9 cellular contexts compared by ENCODE assay signal in the genomic region with DNA sequence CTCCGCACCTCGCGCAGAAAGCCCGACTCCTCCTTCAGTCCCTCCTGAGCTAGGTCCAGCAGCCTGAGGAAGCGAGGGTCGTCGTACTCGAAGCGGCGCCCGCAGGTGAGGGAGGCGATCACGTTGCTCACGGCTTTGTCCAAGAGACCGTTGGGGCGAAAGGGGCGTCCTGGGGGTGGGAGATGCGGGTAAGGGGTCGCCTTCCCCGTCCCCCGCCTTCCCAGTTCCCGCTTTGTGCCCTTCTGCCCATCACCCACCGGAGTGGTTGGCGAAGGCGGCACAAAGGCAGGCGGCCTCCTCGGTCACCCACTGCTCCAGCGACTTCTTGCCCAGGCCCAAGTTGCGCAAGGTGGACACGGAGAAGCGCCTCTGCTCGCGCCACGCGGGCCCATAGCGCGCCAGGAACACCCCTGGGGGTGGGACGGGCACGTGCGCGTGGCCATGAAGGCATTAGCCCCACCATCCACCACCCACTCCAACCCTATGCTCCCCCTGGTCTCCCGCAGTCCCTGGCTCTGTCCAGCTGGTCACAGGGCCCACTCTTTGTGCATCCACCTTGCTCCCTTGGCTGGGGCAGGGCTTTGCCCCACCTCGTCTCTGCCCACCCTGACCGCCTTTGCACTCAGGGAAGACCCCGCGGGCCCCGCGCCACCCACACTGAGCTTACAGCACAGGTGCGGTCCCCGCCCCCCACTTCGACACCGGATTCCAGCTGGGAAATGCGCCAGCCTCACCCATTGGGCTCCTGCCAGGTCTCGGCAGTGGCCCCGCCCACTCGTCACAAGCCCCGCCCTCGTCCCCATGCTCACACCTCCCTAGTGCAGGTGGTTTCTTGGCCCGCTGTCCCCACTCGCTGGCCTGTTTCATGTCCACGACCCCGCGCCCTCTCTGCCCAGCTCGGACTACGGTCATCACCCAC. TPM values are rescaled to one million over a fixed set of nuclear protein-coding genes. Genes with fewer than 3 reads are reported as not detected.
DNase-seq lines count a peak whose midpoint lies in the region; TF ChIP-seq lines count a peak whose summit lies in the region.
"Not testable (repeated sequence)": the region's sequence is repeated elsewhere in the genome, so short reads cannot be mapped to it uniquely, and the experiment has no call there.
"Had no signal": no experiment of that assay in that cellular context is flagged by ENCODE, and none has a peak within 500 bp of the region (broad histone marks: within the 10 kb centered on the region; RNA-seq: fewer than 3 reads in every experiment).

No MANE protein-coding gene starts in this region.

- H2BK5ac ChIP-seq in trophoblast cell (ENCODE audit: low read depth, low read length, poor library complexity) = not testable (repeated sequence)

- H3K23ac ChIP-seq in trophoblast cell (ENCODE audit: low read length) = not testable (repeated sequence)

- not testable (repeated sequence) for H2BK12ac ChIP-seq in trophoblast cell (ENCODE audit: low read length)

- H3K9ac ChIP-seq in trophoblast cell (ENCODE audit: low read length) = not testable (repeated sequence)

- not testable (repeated sequence) for TF ChIP-seq CTCF in RWPE1 (conservative IDR thresholded peaks at IDR 0.05; ENCODE audit: low read depth)

- not testable (repeated sequence) for H4K91ac ChIP-seq in trophoblast cell (ENCODE audit: low read depth, low read length)

- not testable (repeated sequence) for H3K79me2 ChIP-seq in trophoblast cell (ENCODE audit: control insufficient read depth, insufficient read depth, low read length, poor library complexity)

- not testable (repeated sequence) for H3K4me3 ChIP-seq in trophoblast cell (ENCODE audit: low read depth, low read length)

- H3K4ac ChIP-seq in trophoblast cell (ENCODE audit: low read depth, low read length) = not testable (repeated sequence)

- not testable (repeated sequence) for H3K9me3 ChIP-seq in trophoblast cell (ENCODE audit: insufficient read depth, low read depth, low read length)

- not testable (repeated sequence) for H3K18ac ChIP-seq in trophoblast cell (ENCODE audit: low read length)

- H4K12ac ChIP-seq in trophoblast cell (ENCODE audit: low read depth, low read length) = peak overlapping the region; percentile 18

- not testable (repeated sequence) for H2BK120ac ChIP-seq in trophoblast cell (ENCODE audit: insufficient read depth, low read length, poor library complexity)

- DNase-seq in DMS53 (lab: John Stamatoyannopoulos, UW) = peak; percentile 12
- peak; percentile 69 for DNase-seq in NCI-H1105 (lab: John Stamatoyannopoulos, UW)
- peak; percentile 63 for DNase-seq in NCI-H2171 treated with DMSO at 0.1 percent for 48 hours (lab: John Stamatoyannopoulos, UW)
- peak; percentile 44 for DNase-seq in RWPE1 (ENCODE audit: low spot score)
- peak; percentile 7 for DNase-seq in cerebellum (ENCODE audit: low spot score)
- peak; percentile 32 for DNase-seq in left kidney (ENCODE audit: low read depth, low spot score)
- DNase-seq in trophoblast cell = not testable (repeated sequence)

- H3K4me1 ChIP-seq in trophoblast cell (ENCODE audit: control insufficient read depth in 1 of 2, insufficient read depth in 2 of 2, low read length in 2 of 2) = not testable (repeated sequence)

- CTCF ChIA-PET in RWPE1 (lab: Yijun Ruan, JAX) = not testable (repeated sequence)

- H3K79me1 ChIP-seq in trophoblast cell (ENCODE audit: low read length) = not testable (repeated sequence)

- H2AK5ac ChIP-seq in trophoblast cell (ENCODE audit: low read length) = not testable (repeated sequence)

- H3K14ac ChIP-seq in trophoblast cell (ENCODE audit: low read length) = not testable (repeated sequence)

- POLR2A ChIA-PET in RWPE1 (lab: Yijun Ruan, JAX; ENCODE audit: low non-redundant PET) = not testable (repeated sequence)

- not testable (repeated sequence) for H3K4me2 ChIP-seq in trophoblast cell (ENCODE audit: low read length)

- not testable (repeated sequence) for H3K36me3 ChIP-seq in trophoblast cell (ENCODE audit: control insufficient read depth in 1 of 2, insufficient read depth in 2 of 2, low read length in 2 of 2)

- H3K27me3 ChIP-seq in trophoblast cell (ENCODE audit: insufficient read depth, low read length) = not testable (repeated sequence)

- not testable (repeated sequence) for H2AFZ ChIP-seq in trophoblast cell (ENCODE audit: insufficient read depth, low read length, poor library complexity)

- not testable (repeated sequence) for H4K8ac ChIP-seq in trophoblast cell (ENCODE audit: low read depth, low read length)

- not testable (repeated sequence) for H3K27ac ChIP-seq in RWPE1; trophoblast cell (ENCODE audit: low read depth, low read length)

- WGBS in trophoblast cell (ENCODE audit: extremely low coverage, insufficient coverage, insufficient read length) = no CpG with 5 or more reads among the region's 65 CpGs

RNA-seq across cellular contexts. Expression of a gene that starts 1.6 kb away (rescaled TPM):
- total RNA-seq in cerebellum = 2.5 TPM
- 0.31 and 0.48 TPM in 2 replicates for polyA plus RNA-seq in trophoblast cell (2013)
- total RNA-seq: RPMI7951 had no signal

RNA-seq across cellular contexts. Expression of a gene that starts 38.5 kb away (rescaled TPM):
- 38.3 TPM for total RNA-seq in cerebellum
- polyA plus RNA-seq in trophoblast cell (2013) = 106 and 109 TPM in 2 replicates

RNA-seq across cellular contexts. Expression of a gene that starts 49.5 kb away (rescaled TPM):
- total RNA-seq in cerebellum = 14.1 TPM
- polyA plus RNA-seq in trophoblast cell (2013) = 25.6 and 27.4 TPM in 2 replicates

RNA-seq across cellular contexts. Expression of a gene that starts 55.0 kb away (rescaled TPM):
- total RNA-seq in cerebellum = 1.8 TPM
- 2.1 and 2.3 TPM in 2 replicates for polyA plus RNA-seq in trophoblast cell (2013)
- total RNA-seq: G401 had no signal

RNA-seq across cellular contexts. Expression of a gene that starts 58.4 kb away (rescaled TPM):
- total RNA-seq in cerebellum = 12.5 TPM
- 13.4 and 13.8 TPM in 2 replicates for polyA plus RNA-seq in trophoblast cell (2013)
